In genomic region chr2:70552501-70553333, GRCh38 we compare ENCODE assay signal across 8 cellular contexts. TPM values are rescaled to one million over a fixed set of nuclear protein-coding genes. Genes with fewer than 3 reads are reported as not detected.
DNase-seq lines count a peak whose midpoint lies in the region; ATAC-seq, FAIRE-seq and TF ChIP-seq lines count a peak whose summit lies in the region.

No MANE protein-coding gene starts in this region.

- H3K4me1 ChIP-seq in endothelial cell of umbilical vein (ENCODE audit: control insufficient read depth, extremely low read depth, insufficient read depth, low read length) (peaks cover 9% of the 10 kb centered on the region), pancreas (peaks cover 0 to 23% (median 18%) of the 10 kb centered on the region in 3 donors)

- peak overlapping the region in 1 of 3 experiments; percentile 45 for H3K4me3 ChIP-seq in endothelial cell of umbilical vein (replicated peaks in 1 of 3; ENCODE audit: insufficient read depth in 1 of 3, low read depth in 1 of 3, low read length in 3 of 3)
- H3K4me3 ChIP-seq in pancreas, result peak overlapping the region; percentile 57 to 82 (median 68)

- H4K20me1 ChIP-seq in endothelial cell of umbilical vein (replicated peaks; ENCODE audit: control insufficient read depth, extremely low read depth, insufficient read depth, low read length), result no peaks in the 10 kb centered on the region

- TF ChIP-seq POLR2A in endothelial cell of umbilical vein (IDR thresholded peaks at IDR 0.05; ENCODE audit: low read depth, low read length), result no peak

- peak overlapping the region; percentile 73 for H2AFZ ChIP-seq in endothelial cell of umbilical vein (ENCODE audit: low read depth, low read length)

- CTCF ChIA-PET in endothelial cell of umbilical vein (lab: Charles Lee), result interaction anchor here (0.8 to 4.3 kb wide), 8 partner anchors 9 to 251 kb away, joined by 3 to 31 read pairs (median 4); partner anchors contain the start of gene FAM136A

- H3K9me3 ChIP-seq in endothelial cell of umbilical vein (replicated peaks; ENCODE audit: control insufficient read depth, insufficient read depth, low read length) (no peaks in the 10 kb centered on the region), pancreas (no peaks in the 10 kb centered on the region)

- dilution Hi-C loops in endothelial cell of umbilical vein (cut with MboI; ENCODE audit: extremely low pct_ligation_motif_present, low sequenced_read_pairs), result no loop called here

- H3K4me1 Mint-ChIP-seq in T-helper 1 cell treated with Interleukin-12 subunit alpha and Interleukin-12 subunit beta and Interleukin-4 antibody, amounts not matched to agents 30 μg/mL and 1 μg/mL, for 36 hours (ENCODE audit: low read depth), result peaks cover 14% of the 10 kb centered on the region

- WGBS in pancreas, 2 donors, result 0 to 1% methylated on average over 45 of the region's 45 CpGs

- no peaks in the 10 kb centered on the region for H3K9me3 Mint-ChIP-seq in T-helper 1 cell treated with Interleukin-12 subunit alpha and Interleukin-12 subunit beta and Interleukin-4 antibody, amounts not matched to agents 30 μg/mL and 1 μg/mL, for 36 hours

- peaks cover 71% of the 10 kb centered on the region for H3K27me3 Mint-ChIP-seq in T-helper 1 cell treated with Interleukin-12 subunit alpha and Interleukin-12 subunit beta and Interleukin-4 antibody, amounts not matched to agents 30 μg/mL and 1 μg/mL, for 36 hours (ENCODE audit: low read depth)

- H3K4me3 Mint-ChIP-seq in T-helper 1 cell treated with Interleukin-12 subunit alpha and Interleukin-12 subunit beta and Interleukin-4 antibody, amounts not matched to agents 30 μg/mL and 1 μg/mL, for 36 hours, result peak overlapping the region; percentile 71

- H3K36me3 Mint-ChIP-seq in T-helper 1 cell treated with Interleukin-12 subunit alpha and Interleukin-12 subunit beta and Interleukin-4 antibody, amounts not matched to agents 30 μg/mL and 1 μg/mL, for 36 hours (ENCODE audit: low read depth), result no peaks in the 10 kb centered on the region

- TF ChIP-seq CTCF in endothelial cell of umbilical vein (IDR thresholded peaks at IDR 0.05; ENCODE audit: extremely low read depth in 1 of 2, insufficient read depth in 1 of 2, low read depth in 1 of 2, low read length in 2 of 2), result no peak
- TF ChIP-seq CTCF in pancreas (IDR thresholded peaks at IDR 0.05), result no peak

- no peaks in the 10 kb centered on the region for H3K36me3 ChIP-seq in endothelial cell of umbilical vein (ENCODE audit: control insufficient read depth in 2 of 2, extremely low read depth in 1 of 2, insufficient read depth in 2 of 2, low read length in 2 of 2)
- H3K36me3 ChIP-seq in pancreas, result no peaks in the 10 kb centered on the region

- no TSS peak for BruUV-seq in endothelial cell of umbilical vein (replicated peaks; lab: Mats Ljungman, UMichigan)

- H3K27me3 ChIP-seq in endothelial cell of umbilical vein (ENCODE audit: control insufficient read depth in 2 of 2, insufficient read depth in 2 of 2, low read length in 2 of 2), result peaks cover 46 to 51% of the 10 kb centered on the region in 2 experiments
- no peaks in the 10 kb centered on the region for H3K27me3 ChIP-seq in pancreas

- H3K27ac Mint-ChIP-seq in T-helper 1 cell treated with Interleukin-12 subunit alpha and Interleukin-12 subunit beta and Interleukin-4 antibody, amounts not matched to agents 30 μg/mL and 1 μg/mL, for 36 hours, result no peak overlapping the region

- H3K9me1 ChIP-seq in endothelial cell of umbilical vein (replicated peaks; ENCODE audit: control insufficient read depth, extremely low read depth, insufficient read depth, low read length), result no peaks in the 10 kb centered on the region

- FAIRE-seq in endothelial cell of umbilical vein (lab: Jason Lieb, UNC), result no peak
- FAIRE-seq in pancreas (lab: Jason Lieb, UNC), result no peak

- H3K27ac ChIP-seq in endothelial cell of umbilical vein (ENCODE audit: insufficient read depth, low read depth, low read length) (no peak overlapping the region), pancreas (peak overlapping the region; percentile 92 to 95 (median 94))

- H3K79me2 ChIP-seq in endothelial cell of umbilical vein (ENCODE audit: control insufficient read depth, insufficient read depth, low read length), result no peaks in the 10 kb centered on the region

- intact Hi-C loops in endothelial cell of umbilical vein (cut with micrococcal nuclease), result loop anchor here (5.0 kb wide), 4 partner anchors 75 to 250 kb away; partner anchors contain the start of gene FAM136A
- intact Hi-C loops in pancreas (cut with DNase I), result no loop called here

- POLR2A ChIA-PET in endothelial cell of umbilical vein (lab: Charles Lee), result no interaction called here

- H3K4me2 ChIP-seq in endothelial cell of umbilical vein (ENCODE audit: insufficient read depth, low read length), result peak overlapping the region; percentile 62

- no peak overlapping the region for H3K9ac ChIP-seq in endothelial cell of umbilical vein (replicated peaks; ENCODE audit: extremely low read depth, insufficient read depth, low read length)

- ATAC-seq in pancreas, result peak in 1 of 4 donors; percentile 14
- ATAC-seq in HG02981 (IDR thresholded peaks at IDR 0.05; ENCODE audit: unreplicated experiment), result no peak

- peak; percentile 62 for DNase-seq in activated CD8-positive, alpha-beta memory T cell treated with anti-CD3 and anti-CD28 coated beads for 24 hours
- no peak for DNase-seq in activated CD8-positive, alpha-beta memory T cell treated with anti-CD3 and anti-CD28 coated beads, Interleukin-2, amount 50 U/mL, for 48 hours
- no peak for DNase-seq in endothelial cell of umbilical vein (ENCODE audit: low read depth, low spot score)
- DNase-seq in pancreas, result peak in 2 of 6 donors; percentile 32 to 68
- DNase-seq in NK-92 treated with Interleukin-12 subunit alpha and Interleukin-12 subunit beta, amount 100 ng/mL, for 24 hours (lab: John Stamatoyannopoulos, UW), result no peak
- DNase-seq in NK-92 (lab: John Stamatoyannopoulos, UW; ENCODE audit: unreplicated experiment), result no peak

TF ChIP-seq in endothelial cell of umbilical vein, 7 proteins besides CTCF, POLR2A, EP300 and RAD21:
- TF ChIP-seq EZH2 (IDR thresholded peaks at IDR 0.05; ENCODE audit: borderline replicate concordance, low read depth, low read length, severe bottlenecking) (peak; percentile 89), FOS (IDR thresholded peaks at IDR 0.05; ENCODE audit: borderline replicate concordance, insufficient read depth, low read length) (no peak)

RNA-seq across cellular contexts. Expression of gene TGFA, which starts 0.9 kb away (rescaled TPM):
- total RNA-seq in endothelial cell of umbilical vein (0.12 and 0.22 TPM in 2 replicates), pancreas (10 to 100 TPM in 2 of 6 donors, 1 to 10 TPM in 4; 5.1 to 13.2 (median 7.7) TPM)
- polyA plus RNA-seq in endothelial cell of umbilical vein (0.19 and 0.32 TPM in 2 replicates), pancreas (1 to 10 TPM; 3.8 TPM)
- polyA plus RNA-seq in endothelial cell of umbilical vein (2011; cell fraction: cytosol; rRNA removed), result 0.17 and 0.21 TPM in 2 replicates
- polyA plus RNA-seq in endothelial cell of umbilical vein (2011; cell fraction: nucleus; rRNA removed), result 0.21 and 0.25 TPM in 2 replicates
- polyA plus RNA-seq in endothelial cell of umbilical vein (2012), result 0.31 and 0.59 TPM in 2 replicates
- 0.06 and 0.32 TPM in 2 replicates for polyA minus RNA-seq in endothelial cell of umbilical vein
- polyA minus RNA-seq in endothelial cell of umbilical vein (2011; cell fraction: cytosol; rRNA and poly(A)+ RNA removed), result 6.0 TPM
- polyA minus RNA-seq in endothelial cell of umbilical vein (2011; cell fraction: nucleus; rRNA and poly(A)+ RNA removed), result 0.29 and 0.38 TPM in 2 replicates
